ENCODE assay signal across 12 cellular contexts in the genomic region with DNA sequence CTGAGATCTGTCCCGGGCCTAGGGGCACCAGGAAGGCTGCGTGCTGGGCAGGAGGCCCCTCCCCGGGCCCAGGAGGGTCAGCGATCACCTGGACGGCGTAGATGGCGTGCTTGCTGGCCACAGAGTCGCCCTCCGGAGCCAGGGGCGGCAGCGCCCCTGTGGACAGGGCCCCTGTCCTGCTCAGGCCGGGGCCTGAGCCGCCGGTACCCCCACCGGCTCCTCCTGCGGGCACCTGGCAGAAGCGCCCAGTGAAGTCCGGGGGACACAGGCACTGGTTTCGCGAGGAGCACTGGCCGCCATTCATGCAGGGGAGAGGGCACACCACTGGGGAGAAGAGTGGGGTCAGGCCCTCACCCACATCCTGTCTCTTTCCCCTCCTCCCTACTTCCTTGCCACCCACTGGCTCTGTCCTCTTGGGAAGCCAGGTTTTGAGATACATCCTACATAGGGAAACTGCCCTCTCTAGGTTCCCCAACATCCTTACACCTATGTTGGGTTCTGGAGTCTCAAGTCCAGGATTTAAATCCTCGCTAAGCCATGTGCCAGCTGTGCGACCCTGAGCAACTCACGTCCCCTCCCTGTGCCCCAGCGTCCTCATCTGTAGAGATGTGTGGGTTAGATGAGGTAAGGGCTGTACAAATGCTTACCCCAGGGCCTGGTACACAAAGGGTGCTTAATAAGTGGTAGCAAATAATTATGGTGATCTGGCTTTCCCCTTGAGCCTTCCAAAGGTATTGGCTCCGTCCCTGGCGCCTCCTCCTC. TPM values are rescaled to one million over a fixed set of nuclear protein-coding genes. Genes with fewer than 3 reads are reported as not detected.
DNase-seq lines count a peak whose midpoint lies in the region; ATAC-seq and TF ChIP-seq lines count a peak whose summit lies in the region.
"Had no signal": no experiment of that assay in that cellular context is flagged by ENCODE, and none has a peak within 500 bp of the region (broad histone marks: within the 10 kb centered on the region; RNA-seq: fewer than 3 reads in every experiment).

No MANE protein-coding gene starts in this region.

- no peak for TF ChIP-seq CTCF in VCaP (conservative IDR thresholded peaks at IDR 0.05)
- no peak for TF ChIP-seq CTCF in tibial nerve (IDR thresholded peaks at IDR 0.05)

- whole genome bisulfite sequencing in tibial nerve, 2 donors: 76 to 78% methylated on average over 12 to 26 of the region's 27 CpGs

- H3K36me3 ChIP-seq in iPS-15b (ENCODE audit: control insufficient read depth, insufficient read depth, low read length) (no peaks in the 10 kb centered on the region), tibial nerve (peaks cover 0 to 45% (median 0%) of the 10 kb centered on the region in 3 donors)
- H3K36me3 ChIP-seq: transverse colon had no signal

- H3K27ac ChIP-seq in VCaP (peak overlapping the region; percentile 98), tibial nerve (peak overlapping the region in 3 of 4 donors; percentile 98)

- DNase-seq in activated naive CD4-positive, alpha-beta T cell (lab: John Stamatoyannopoulos, UW): no peak
- no peak for DNase-seq in tibial nerve (ENCODE audit: low spot score in 2 of 2)
- DNase-seq in stimulated activated CD8-positive, alpha-beta memory T cell treated with anti-CD3 and anti-CD28 coated beads, Interleukin-4, amount 100 ng/mL, for 48 hours: no peak
- no peak for DNase-seq in NCI-H1694 (lab: John Stamatoyannopoulos, UW)
- DNase-seq: activated CD4-positive, CD25-positive, alpha-beta regulatory T cell treated with anti-CD3 and anti-CD28 coated beads, Interleukin-2, amount 50 U/mL, for 72 hours; kidney glomerular epithelial cell had no signal

- H3K4me1 ChIP-seq in iPS-15b (ENCODE audit: control insufficient read depth, insufficient read depth, low read length): peaks cover 6% of the 10 kb centered on the region
- peaks cover 0 to 76% (median 54%) of the 10 kb centered on the region in 4 donors for H3K4me1 ChIP-seq in tibial nerve

- H3K9ac ChIP-seq in iPS-15b (ENCODE audit: low read depth, low read length): no peak overlapping the region
- H3K9ac ChIP-seq: parathyroid adenoma had no signal

- H3K4me1 Mint-ChIP-seq in activated naive CD4-positive, alpha-beta T cell treated with anti-CD3 and anti-CD28 coated beads, Interleukin-2, amount 50 U/mL, for 24 hours: peaks cover 61% of the 10 kb centered on the region

- H3K27ac Mint-ChIP-seq in activated naive CD4-positive, alpha-beta T cell treated with anti-CD3 and anti-CD28 coated beads, Interleukin-2, amount 50 U/mL, for 24 hours: peak overlapping the region; percentile 73

- no peak for ATAC-seq in GM21360 (IDR thresholded peaks at IDR 0.05; ENCODE audit: unreplicated experiment)

- no peak for TF ChIP-seq POLR2A in tibial nerve (IDR thresholded peaks at IDR 0.05)

- TF ChIP-seq EP300 in tibial nerve (IDR thresholded peaks at IDR 0.05): no peak

- H3K4me3 ChIP-seq in iPS-15b (ENCODE audit: low read depth, low read length) (peak overlapping the region; percentile 52), tibial nerve (no peak overlapping the region)
- H3K4me3 ChIP-seq: transverse colon had no signal

- H3K9me3 ChIP-seq in iPS-15b (ENCODE audit: control insufficient read depth, insufficient read depth, low read length): no peaks in the 10 kb centered on the region
- H3K9me3 ChIP-seq in tibial nerve: no peaks in the 10 kb centered on the region
- H3K9me3 ChIP-seq: transverse colon had no signal

- peak overlapping the region; percentile 63 for H3K4me3 Mint-ChIP-seq in activated naive CD4-positive, alpha-beta T cell treated with anti-CD3 and anti-CD28 coated beads, Interleukin-2, amount 50 U/mL, for 24 hours

- H3K9me3 Mint-ChIP-seq in activated naive CD4-positive, alpha-beta T cell treated with anti-CD3 and anti-CD28 coated beads, Interleukin-2, amount 50 U/mL, for 24 hours: no peaks in the 10 kb centered on the region

- H3K36me3 Mint-ChIP-seq in activated naive CD4-positive, alpha-beta T cell treated with anti-CD3 and anti-CD28 coated beads, Interleukin-2, amount 50 U/mL, for 24 hours: peaks cover 3% of the 10 kb centered on the region

- no peaks in the 10 kb centered on the region for H3K27me3 Mint-ChIP-seq in activated naive CD4-positive, alpha-beta T cell treated with anti-CD3 and anti-CD28 coated beads, Interleukin-2, amount 50 U/mL, for 24 hours

- H3K27me3 ChIP-seq in iPS-15b (ENCODE audit: control insufficient read depth, insufficient read depth, low read length) (peaks cover 54% of the 10 kb centered on the region), tibial nerve (no peaks in the 10 kb centered on the region)
- H3K27me3 ChIP-seq: transverse colon had no signal

RNA-seq across cellular contexts. Expression of a gene that starts 3.9 kb away (rescaled TPM):
- 100 to 1,000 TPM; 236 to 476 (median 386) TPM for total RNA-seq in tibial nerve

RNA-seq across cellular contexts. Expression of a gene that starts 16.0 kb away (rescaled TPM):
- 10 to 100 TPM; 49.6 to 70.8 (median 56.5) TPM for total RNA-seq in tibial nerve

RNA-seq across cellular contexts. Expression of a gene that starts 18.1 kb away (rescaled TPM):
- total RNA-seq in tibial nerve: 10 to 100 TPM; 40.8 to 55.3 (median 44.6) TPM

RNA-seq across cellular contexts. Expression of a gene that starts 21.6 kb away (rescaled TPM):
- 100 to 1,000 TPM in 3 of 4 donors, 10 to 100 TPM in 1; 87.3 to 186 (median 110) TPM for total RNA-seq in tibial nerve

RNA-seq across cellular contexts. Expression of a gene that starts 29.4 kb away (rescaled TPM):
- total RNA-seq in tibial nerve: 100 to 1,000 TPM; 109 to 128 (median 112) TPM
